1 cellular context compared by ENCODE assay signal in genomic region chr12:15205341-15206010, GRCh38.
TF ChIP-seq lines count a peak whose summit lies in the region.

No MANE protein-coding gene starts in this region.

TF ChIP-seq in liver, 16 proteins besides CTCF, POLR2A, EP300 and RAD21:
- no peak for TF ChIP-seq REST (IDR thresholded peaks at IDR 0.05)
- TF ChIP-seq NR2F2 (IDR thresholded peaks at IDR 0.05) = peak; percentile 19
